7 cellular contexts compared by ENCODE assay signal in genomic region chr6:158002249-158002950, GRCh38. TPM values are rescaled to one million over a fixed set of nuclear protein-coding genes. Genes with fewer than 3 reads are reported as not detected.
DNase-seq lines count a peak whose midpoint lies in the region; ATAC-seq and TF ChIP-seq lines count a peak whose summit lies in the region.

No MANE protein-coding gene starts in this region.

- H3K9me3 ChIP-seq in breast epithelium (no peaks in the 10 kb centered on the region), lung (ENCODE audit: control insufficient read depth in 2 of 2, insufficient read depth in 1 of 2, low read length in 1 of 2) (peaks cover 0 to 5% of the 10 kb centered on the region in 2 donors)

- 77 to 78% methylated on average over 6 of the region's 6 CpGs for WGBS in lung, 2 donors

- peak overlapping the region; percentile 45; the same call in 1 of the 2 replicates for H3K9ac ChIP-seq in KMS-11

- H3K4me1 ChIP-seq in KMS-11 (ENCODE audit: low read depth, poor library complexity, severe bottlenecking) (peaks cover 29% of the 10 kb centered on the region), breast epithelium (peaks cover 21 to 27% of the 10 kb centered on the region in 2 donors), lung (ENCODE audit: control insufficient read depth in 2 of 2, insufficient read depth in 2 of 2, low read length in 2 of 2) (peaks cover 9 to 10% of the 10 kb centered on the region in 2 donors)

- H2AFZ ChIP-seq in KMS-11 (ENCODE audit: low read depth), result no peak overlapping the region

- no peak for TF ChIP-seq POLR2A in breast epithelium (IDR thresholded peaks at IDR 0.05)

- DNase-seq in breast epithelium (ENCODE audit: low spot score in 2 of 2), result peak in 1 of 2 donors; percentile 90
- no peak for DNase-seq in lung (ENCODE audit: low spot score)
- no peak for DNase-seq in NCI-H1694 treated with DMSO at 0.1 percent for 48 hours (lab: John Stamatoyannopoulos, UW)
- DNase-seq in HK-2 (ENCODE audit: unreplicated experiment), result no peak
- no peak for DNase-seq in SHP77 (lab: John Stamatoyannopoulos, UW)

- H3K4me3 ChIP-seq in KMS-11 (IDR thresholded peaks at IDR 0.05; ENCODE audit: insufficient read depth, low read depth, low read length), result no peak overlapping the region
- peak overlapping the region in 1 of 3 donors; percentile 34 for H3K4me3 ChIP-seq in breast epithelium
- H3K4me3 ChIP-seq in lung, result no peak overlapping the region

- ATAC-seq in lung (ENCODE audit: insufficient read depth, low FRiP score), result no peak

- H3K79me2 ChIP-seq in KMS-11 (ENCODE audit: insufficient read depth, low read depth), result no peaks in the 10 kb centered on the region

- H3K27me3 ChIP-seq in KMS-11 (ENCODE audit: insufficient read depth, low read depth), result no peaks in the 10 kb centered on the region
- no peaks in the 10 kb centered on the region for H3K27me3 ChIP-seq in breast epithelium
- no peaks in the 10 kb centered on the region for H3K27me3 ChIP-seq in lung (ENCODE audit: control insufficient read depth, insufficient read depth)

- intact Hi-C loops in breast epithelium (cut with DNase I; ENCODE audit: low total_unique reads), result no loop called here

- 0 out of 2 replicates have a peak, but pooled peaks cover 5% of the 10 kb centered on the region for H4K20me1 ChIP-seq in KMS-11 (ENCODE audit: insufficient read depth)

- H3K36me3 ChIP-seq in KMS-11 (ENCODE audit: insufficient read depth) (no peaks in the 10 kb centered on the region), breast epithelium (no peaks in the 10 kb centered on the region), lung (ENCODE audit: control insufficient read depth in 2 of 2, insufficient read depth in 2 of 2, low read length in 2 of 2) (no peaks in the 10 kb centered on the region)

- TF ChIP-seq CTCF in KMS-11 (conservative IDR thresholded peaks at IDR 0.05; ENCODE audit: low read depth, low read length) (no peak), breast epithelium (IDR thresholded peaks at IDR 0.05) (no peak), lung (IDR thresholded peaks at IDR 0.05; ENCODE audit: control extremely low read depth, extremely low read depth) (no peak)

- H3K27ac ChIP-seq in KMS-11 (peak overlapping the region; percentile 78), breast epithelium (peak overlapping the region; percentile 93 to 95), lung (ENCODE audit: low read depth in 1 of 2, low read length in 1 of 2) (peak overlapping the region; percentile 15 to 50), temporal lobe (ENCODE audit: low read depth, low read length) (peak overlapping the region; percentile 100)

- peak overlapping the region; percentile 77 for H3K4me2 ChIP-seq in KMS-11

RNA-seq across cellular contexts. Expression of gene SYNJ2, which starts 20.7 kb away (rescaled TPM):
- total RNA-seq in breast epithelium, result 10 to 100 TPM in 2 of 3 donors, 1 to 10 TPM in 1; 3.0 to 20.2 (median 15.7) TPM
- 1 to 10 TPM; 5.7 to 8.8 TPM for total RNA-seq in lung
- 1 to 10 TPM; 3.4 to 4.0 TPM for polyA plus RNA-seq in lung
- total RNA-seq in temporal lobe, result 6.6 TPM

Comparison
In these comparisons a context has a peak if more than half of its experiments do, and no peak if none do; other contexts are left out.
1. H3K27ac ChIP-seq: peak in every context shown above with its lines; median percentile 100 in temporal lobe; 94 in breast epithelium; 78 in KMS-11; 32 in lung.